ENCODE assay signal across 1 cellular context in the genomic region with DNA sequence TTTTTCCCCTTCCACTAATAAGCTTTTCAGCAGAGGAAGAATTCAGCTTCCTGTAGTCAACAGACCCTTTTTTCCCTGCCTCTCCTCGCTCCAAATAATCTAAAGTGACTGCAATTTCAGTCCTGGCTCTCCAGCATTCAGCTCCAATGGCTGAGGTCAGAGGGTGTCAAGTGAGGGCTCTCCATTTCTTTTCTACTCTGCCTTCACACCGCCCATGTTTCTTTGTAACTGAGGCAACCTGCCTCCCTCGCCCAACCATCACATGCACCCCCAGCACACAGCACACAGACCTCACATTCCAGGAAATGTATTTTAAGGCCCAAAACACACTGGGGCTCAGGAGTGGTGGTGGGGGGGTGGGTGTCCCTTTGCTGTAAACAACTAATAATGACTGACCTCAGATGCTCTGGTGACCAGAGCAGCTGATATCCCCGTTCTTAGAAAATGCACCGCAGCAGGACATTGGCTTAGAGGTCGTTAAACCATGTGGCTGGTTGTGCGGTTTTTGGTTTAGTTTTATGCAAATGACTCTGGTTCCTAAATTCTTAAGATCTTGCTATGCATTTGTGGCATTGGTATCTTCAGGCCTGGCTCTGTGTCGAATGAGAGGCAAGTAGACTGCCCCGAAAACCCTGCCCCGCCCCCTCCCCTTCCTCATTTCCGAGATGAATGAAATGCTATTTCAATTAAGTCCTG.
TF ChIP-seq lines count a peak whose summit lies in the region.

No MANE protein-coding gene starts in this region.

TF ChIP-seq in neural cell, 6 proteins besides CTCF, POLR2A, EP300 and RAD21 (continued from another document):
- TF ChIP-seq EZH2 (IDR thresholded peaks at IDR 0.05; ENCODE audit: borderline replicate concordance, insufficient read depth, low read length, poor library complexity, severe bottlenecking), result no peak
